ENCODE assay signal across 26 cellular contexts in the genomic region with DNA sequence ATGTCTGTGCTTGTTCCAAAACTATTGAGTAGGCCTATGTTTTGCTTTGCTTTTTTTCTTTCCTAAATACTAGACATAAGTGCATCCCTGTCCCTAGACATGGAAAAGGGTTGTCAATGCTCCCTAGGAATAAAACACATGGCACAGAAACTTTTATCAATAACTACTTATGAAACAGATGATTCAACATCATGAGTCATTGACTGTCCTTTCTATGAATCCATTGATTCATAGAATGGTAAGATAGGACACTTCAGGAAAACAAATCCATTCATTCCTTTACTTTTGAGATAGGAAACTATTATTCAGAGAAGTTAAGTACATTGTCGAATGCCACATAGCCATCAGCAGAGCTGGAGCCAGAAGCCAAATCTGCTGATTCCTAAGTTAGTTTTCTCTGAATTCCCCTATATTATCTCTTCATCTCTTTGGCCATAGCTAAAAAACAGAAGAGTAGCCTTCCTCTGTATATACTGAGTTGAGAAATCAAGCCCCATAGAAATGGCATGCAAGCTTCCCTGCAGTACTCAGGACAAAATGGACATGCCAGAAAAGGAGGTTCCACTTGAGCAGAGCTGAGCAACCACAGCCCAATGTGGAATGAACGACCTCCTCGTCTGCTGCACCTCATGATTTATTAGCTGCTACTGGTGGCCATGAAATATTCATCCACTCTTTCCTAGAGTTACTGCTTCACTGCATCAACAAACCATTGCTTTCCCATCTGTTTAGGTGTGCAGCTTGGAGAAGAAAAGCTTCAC.
A peak's percentile ranks its signal among the peaks of the same experiment; 100 is the strongest.
DNase-seq lines count a peak whose midpoint lies in the region; ATAC-seq and TF ChIP-seq lines count a peak whose summit lies in the region.
"Had no signal": no experiment of that assay in that cellular context is flagged by ENCODE, and none has a peak within 500 bp of the region (broad histone marks: within the 10 kb centered on the region; RNA-seq: fewer than 3 reads in every experiment).

No MANE protein-coding gene starts in this region.

- no peaks in the 10 kb centered on the region for H3K36me3 Mint-ChIP-seq in brain
- H3K36me3 Mint-ChIP-seq: activated naive CD8-positive, alpha-beta T cell treated with anti-CD3 and anti-CD28 coated beads, Interleukin-2, amount 10 ng/mL, durations not matched to agents 7 days and 5 days; WTC11 had no signal

- H3F3A ChIP-seq in SK-N-SH (replicated peaks; ENCODE audit: insufficient read depth) (no peaks in the 10 kb centered on the region), smooth muscle cell (ENCODE audit: low read depth) (no peaks in the 10 kb centered on the region)

- H4K20me1 ChIP-seq in SK-N-SH (ENCODE audit: insufficient read depth) (no peaks in the 10 kb centered on the region), smooth muscle cell (ENCODE audit: low read depth) (no peaks in the 10 kb centered on the region)
- H4K20me1 ChIP-seq: BLaER1 treated with 17β-estradiol and CSF1 and Interleukin-3, amounts not matched to agents 10 nM and 100 nM had no signal

- no peak overlapping the region for H2AK5ac ChIP-seq in mesendoderm (ENCODE audit: low read length)

- H3K9ac ChIP-seq in SK-N-SH: no peak overlapping the region
- no peak overlapping the region for H3K9ac ChIP-seq in smooth muscle cell (ENCODE audit: low read depth)
- H3K9ac ChIP-seq in mesendoderm (ENCODE audit: low read length): no peak overlapping the region
- H3K9ac ChIP-seq: BLaER1 treated with 17β-estradiol and CSF1 and Interleukin-3, amounts not matched to agents 10 nM and 100 nM had no signal

- no peak overlapping the region for H4K8ac ChIP-seq in mesendoderm (ENCODE audit: low read depth, low read length)

- H3K9me3 Mint-ChIP-seq in brain: peaks cover 0 to 5% (median 0%) of the 10 kb centered on the region in 5 experiments
- H3K9me3 Mint-ChIP-seq: activated CD8-positive, alpha-beta T cell treated with anti-CD3 and anti-CD28 coated beads for 36 hours; activated naive CD8-positive, alpha-beta T cell treated with anti-CD3 and anti-CD28 coated beads, Interleukin-2, amount 10 ng/mL, durations not matched to agents 7 days and 5 days; activated T-cell treated with anti-CD3 and anti-CD28 coated beads, Interleukin-2, amount 50 U/mL, for 72 hours; WTC11 had no signal

- no peak overlapping the region for H3K27ac ChIP-seq in SK-N-SH (ENCODE audit: low read depth in 2 of 2, low read length in 1 of 2)
- H3K27ac ChIP-seq in smooth muscle cell (ENCODE audit: low read depth): no peak overlapping the region
- no peak overlapping the region for H3K27ac ChIP-seq in mesendoderm (ENCODE audit: low read depth, low read length)
- H3K27ac ChIP-seq: BLaER1 treated with 17β-estradiol and CSF1 and Interleukin-3, amounts not matched to agents 10 nM and 100 nM; esophagus squamous epithelium; transverse colon had no signal

- no peaks in the 10 kb centered on the region for H3K79me1 ChIP-seq in mesendoderm (ENCODE audit: low read length)

- H2BK5ac ChIP-seq in mesendoderm (ENCODE audit: low read length): no peak overlapping the region

- TF ChIP-seq EP300 in SK-N-SH (IDR thresholded peaks at IDR 0.05; ENCODE audit: borderline replicate concordance in 1 of 2, low read depth in 1 of 2, low read length in 1 of 2): no peak

- WGBS in SK-N-SH (ENCODE audit: low lambda C conversion rate): 54% methylated on average over 3 of the region's 3 CpGs
- WGBS in smooth muscle cell (ENCODE audit: low lambda C conversion rate): 75% methylated on average over 3 of the region's 3 CpGs
- WGBS in mesendoderm (ENCODE audit: extremely low coverage, insufficient coverage, low lambda C conversion rate): no CpG with 5 or more reads among the region's 3 CpGs

- no peak overlapping the region for H2BK15ac ChIP-seq in mesendoderm (replicated peaks; ENCODE audit: low read depth)

- H3K27me3 ChIP-seq in SK-N-SH (ENCODE audit: insufficient read depth) (no peaks in the 10 kb centered on the region), smooth muscle cell (ENCODE audit: low read depth) (no peaks in the 10 kb centered on the region), mesendoderm (ENCODE audit: insufficient read depth, low read length, poor library complexity) (no peaks in the 10 kb centered on the region)
- H3K27me3 ChIP-seq: BLaER1 treated with 17β-estradiol and CSF1 and Interleukin-3, amounts not matched to agents 10 nM and 100 nM; esophagus squamous epithelium; transverse colon had no signal

- H2BK120ac ChIP-seq in mesendoderm (ENCODE audit: low read depth, low read length): no peak overlapping the region

- no peak overlapping the region for H3K4ac ChIP-seq in mesendoderm (ENCODE audit: low read depth, low read length)

- H3K36me3 ChIP-seq in SK-N-SH (replicated peaks in 1 of 2; ENCODE audit: control insufficient read depth in 1 of 2, insufficient read depth in 2 of 2, low read length in 1 of 2) (no peaks in the 10 kb centered on the region), smooth muscle cell (ENCODE audit: low read depth) (no peaks in the 10 kb centered on the region), mesendoderm (ENCODE audit: control insufficient read depth, insufficient read depth, low read length) (peaks cover 2% of the 10 kb centered on the region)
- H3K36me3 ChIP-seq: BLaER1 treated with 17β-estradiol and CSF1 and Interleukin-3, amounts not matched to agents 10 nM and 100 nM; esophagus squamous epithelium; HAP-1; transverse colon had no signal

- DNase-seq in SK-N-SH (no peak), glomerular visceral epithelial cell (ENCODE audit: extremely low spot score) (peak; percentile 70), smooth muscle cell (lab: John Stamatoyannopoulos, UW; ENCODE audit: unreplicated experiment) (no peak), mesendoderm (no peak)
- DNase-seq: activated CD8-positive, alpha-beta T cell treated with anti-CD3 and anti-CD28 coated beads for 36 hours; activated naive CD8-positive, alpha-beta T cell treated with anti-CD3 and anti-CD28 coated beads, Interleukin-2, amount 10 ng/mL, durations not matched to agents 7 days and 5 days; activated T-cell treated with anti-CD3 and anti-CD28 coated beads, Interleukin-2, amount 50 U/mL, for 72 hours; dermis blood vessel endothelial cell; DMS53; esophagus squamous epithelium; left colon; NCI-H2081; NCI-H510A; occipital lobe; right cardiac atrium; Right ventricle myocardium superior; stimulated activated naive CD4-positive, alpha-beta T cell treated with Interleukin-2 at 50 U/mL for 16 hours; T-helper 2 cell; transverse colon had no signal

- H3K27me3 Mint-ChIP-seq in brain: peaks cover 3% of the 10 kb centered on the region
- H3K27me3 Mint-ChIP-seq: activated naive CD8-positive, alpha-beta T cell treated with anti-CD3 and anti-CD28 coated beads, Interleukin-2, amount 10 ng/mL, durations not matched to agents 7 days and 5 days had no signal

- no peak overlapping the region for H3K56ac ChIP-seq in mesendoderm (ENCODE audit: low read length)

- no peaks in the 10 kb centered on the region for H3K9me3 ChIP-seq in SK-N-SH
- no peaks in the 10 kb centered on the region for H3K9me3 ChIP-seq in smooth muscle cell (replicated peaks; ENCODE audit: low read depth)
- H3K9me3 ChIP-seq: esophagus squamous epithelium, HAP-1, transverse colon had no signal

- POLR2A ChIA-PET in SK-N-SH (lab: Yijun Ruan, JAX): no interaction called here

- no peak for TF ChIP-seq RAD21 in SK-N-SH (IDR thresholded peaks at IDR 0.05; ENCODE audit: low read length)

- no peak overlapping the region for H2AFZ ChIP-seq in SK-N-SH (ENCODE audit: low read depth)
- peak overlapping the region; percentile 37 for H2AFZ ChIP-seq in smooth muscle cell (ENCODE audit: low read depth)

- no peak overlapping the region for H3K18ac ChIP-seq in mesendoderm (ENCODE audit: low read length)

- CTCF ChIA-PET in SK-N-SH (lab: Yijun Ruan, JAX): interaction anchor here (1.4 to 1.5 kb wide), 2 partner anchors 23 to 465 kb away, joined by 3 to 7 read pairs; no protein-coding TSS in a partner anchor

- no peak overlapping the region for H3K4me2 ChIP-seq in SK-N-SH
- no peak overlapping the region for H3K4me2 ChIP-seq in smooth muscle cell
- H3K4me2 ChIP-seq in mesendoderm (ENCODE audit: low read length): no peak overlapping the region

- peaks cover 46% of the 10 kb centered on the region for H3K4me1 Mint-ChIP-seq in brain
- H3K4me1 Mint-ChIP-seq: activated naive CD8-positive, alpha-beta T cell treated with anti-CD3 and anti-CD28 coated beads, Interleukin-2, amount 10 ng/mL, durations not matched to agents 7 days and 5 days had no signal

- H3K4me1 ChIP-seq in SK-N-SH (ENCODE audit: control insufficient read depth in 1 of 2, insufficient read depth in 2 of 2, low read depth in 1 of 2, low read length in 1 of 2) (no peaks in the 10 kb centered on the region), smooth muscle cell (ENCODE audit: low read depth) (peaks cover 31% of the 10 kb centered on the region), mesendoderm (ENCODE audit: control insufficient read depth, low read depth, low read length) (no peaks in the 10 kb centered on the region)
- H3K4me1 ChIP-seq: esophagus squamous epithelium, transverse colon had no signal

- TF ChIP-seq CTCF in SK-N-SH (IDR thresholded peaks at IDR 0.05) (no peak), brain (conservative IDR thresholded peaks at IDR 0.05) (no peak), smooth muscle cell (IDR thresholded peaks at IDR 0.05; ENCODE audit: borderline replicate concordance, insufficient read depth, poor library complexity, severe bottlenecking) (no peak)

- no peak overlapping the region for H3K23ac ChIP-seq in mesendoderm (ENCODE audit: low read length)

- H3K27ac Mint-ChIP-seq in brain: peak overlapping the region; percentile 31 to 88 (median 61)
- H3K27ac Mint-ChIP-seq: activated CD8-positive, alpha-beta T cell treated with anti-CD3 and anti-CD28 coated beads for 36 hours; activated naive CD8-positive, alpha-beta T cell treated with anti-CD3 and anti-CD28 coated beads, Interleukin-2, amount 10 ng/mL, durations not matched to agents 7 days and 5 days; activated T-cell treated with anti-CD3 and anti-CD28 coated beads, Interleukin-2, amount 50 U/mL, for 72 hours; WTC11 had no signal

- peak overlapping the region in 1 of 5 experiments; percentile 36 for H3K4me3 Mint-ChIP-seq in brain
- H3K4me3 Mint-ChIP-seq: activated CD8-positive, alpha-beta T cell treated with anti-CD3 and anti-CD28 coated beads for 36 hours; activated naive CD8-positive, alpha-beta T cell treated with anti-CD3 and anti-CD28 coated beads, Interleukin-2, amount 10 ng/mL, durations not matched to agents 7 days and 5 days; activated T-cell treated with anti-CD3 and anti-CD28 coated beads, Interleukin-2, amount 50 U/mL, for 72 hours; WTC11 had no signal

- ATAC-seq in SK-N-SH treated with all-trans-retinoic acid at 6 μM for 48 hours (no peak), GM19035 (IDR thresholded peaks at IDR 0.05; ENCODE audit: unreplicated experiment) (no peak), GM18517 (IDR thresholded peaks at IDR 0.05; ENCODE audit: unreplicated experiment) (no peak)
- ATAC-seq: activated CD8-positive, alpha-beta T cell treated with anti-CD3 and anti-CD28 coated beads for 36 hours; activated T-cell treated with anti-CD3 and anti-CD28 coated beads, Interleukin-2, amount 50 U/mL, for 72 hours; left colon; right cardiac atrium; WTC11 had no signal

- no peaks in the 10 kb centered on the region for H3K9me2 ChIP-seq in SK-N-SH

- H4K5ac ChIP-seq in mesendoderm (ENCODE audit: low read length): no peak overlapping the region

- H3K79me2 ChIP-seq in SK-N-SH (ENCODE audit: insufficient read depth): no peaks in the 10 kb centered on the region
- no peaks in the 10 kb centered on the region for H3K79me2 ChIP-seq in smooth muscle cell (ENCODE audit: low read depth)
- H3K79me2 ChIP-seq in mesendoderm (ENCODE audit: control insufficient read depth, insufficient read depth, low read length): no peaks in the 10 kb centered on the region

- H3K4me3 ChIP-seq in SK-N-SH (ENCODE audit: low read depth in 2 of 2, low read length in 1 of 2): no peak overlapping the region
- H3K4me3 ChIP-seq in smooth muscle cell: no peak overlapping the region
- H3K4me3 ChIP-seq in mesendoderm (ENCODE audit: low read length): no peak overlapping the region
- H3K4me3 ChIP-seq: BLaER1 treated with 17β-estradiol and CSF1 and Interleukin-3, amounts not matched to agents 10 nM and 100 nM; esophagus squamous epithelium; HAP-1; transverse colon had no signal
